Comparison of ENCODE assay signal across 29 cellular contexts in genomic region chr1:47867447-47868347, GRCh38.
"Had no signal": no experiment of that assay in that cellular context is flagged by ENCODE, and none has a peak within 500 bp of the region (broad histone marks: within the 10 kb centered on the region; RNA-seq: fewer than 3 reads in every experiment).

No MANE protein-coding gene starts in this region.

- DNase-seq: dermis blood vessel endothelial cell; effector memory CD4-positive, alpha-beta T cell; foreskin melanocyte; glutamatergic neuron; heart right ventricle; hypothalamus; kidney; mucosa of descending colon; naive B cell; stimulated activated CD4-positive, alpha-beta T cell treated with anti-CD3 and anti-CD28 coated beads, Interleukin-12 subunit alpha, Interleukin-12 subunit beta, amount 100 ng/mL, for 4 hours; stimulated activated CD4-positive, alpha-beta T cell treated with anti-CD3 and anti-CD28 coated beads, Interleukin-1b, Interleukin-23, amount 100 ng/mL, for 48 hours; stimulated activated CD4-positive, alpha-beta T cell treated with anti-CD3 and anti-CD28 coated beads, Interleukin-4, amount 100 ng/mL, for 1 hour; stimulated activated CD8-positive, alpha-beta memory T cell treated with anti-CD3 and anti-CD28 coated beads, Interleukin-4, amount 100 ng/mL, for 48 hours; stimulated activated naive CD4-positive, alpha-beta T cell; stomach; thyroid gland; upper lobe of left lung had no signal

- H3K9ac ChIP-seq: neural progenitor cell, parathyroid adenoma had no signal

- H3K4me1 Mint-ChIP-seq: memory B cell, naive B cell had no signal

- H3K9me3 Mint-ChIP-seq: memory B cell; natural killer cell treated with Interleukin-12 subunit alpha and Interleukin-12 subunit beta and Interleukin-15 and Interleukin-18, amount 100 ng/mL, for 72 hours had no signal

- H2AFZ ChIP-seq: neural progenitor cell, parathyroid adenoma had no signal

- H3K4me1 ChIP-seq: neural progenitor cell, parathyroid adenoma, prostate gland had no signal

- H3K4me3 ChIP-seq: coronary artery, esophagus muscularis mucosa, heart right ventricle, lung, mucosa of descending colon, neural progenitor cell, prostate gland, right atrium auricular region, smooth muscle cell, stomach, thyroid gland, upper lobe of left lung had no signal

- H3K36me3 ChIP-seq: esophagus muscularis mucosa, heart right ventricle, neural progenitor cell, prostate gland, right atrium auricular region, stomach, thyroid gland, upper lobe of left lung had no signal

- H3K4me3 Mint-ChIP-seq: memory B cell; naive B cell; natural killer cell treated with Interleukin-12 subunit alpha and Interleukin-12 subunit beta and Interleukin-15 and Interleukin-18, amount 100 ng/mL, for 72 hours; neural progenitor cell had no signal

- ATAC-seq: heart right ventricle; natural killer cell treated with Interleukin-12 subunit alpha and Interleukin-12 subunit beta and Interleukin-15 and Interleukin-18, amount 100 ng/mL, for 72 hours had no signal

- H3K4me2 ChIP-seq: neural progenitor cell, smooth muscle cell had no signal

- H3K36me3 Mint-ChIP-seq: memory B cell; naive B cell; natural killer cell treated with Interleukin-12 subunit alpha and Interleukin-12 subunit beta and Interleukin-15 and Interleukin-18, amount 100 ng/mL, for 72 hours had no signal

- FAIRE-seq: endothelial cell of umbilical vein, kidney, urothelium cell line had no signal

- H3K79me2 ChIP-seq: parathyroid adenoma had no signal

- H3K27ac Mint-ChIP-seq: memory B cell; natural killer cell treated with Interleukin-12 subunit alpha and Interleukin-12 subunit beta and Interleukin-15 and Interleukin-18, amount 100 ng/mL, for 72 hours; neural progenitor cell had no signal

- H3K27me3 ChIP-seq: esophagus muscularis mucosa, neural progenitor cell, right atrium auricular region, stomach, thyroid gland, upper lobe of left lung had no signal

- H3K9me3 ChIP-seq: esophagus muscularis mucosa, mucosa of descending colon, prostate gland, right atrium auricular region, stomach, thyroid gland, upper lobe of left lung had no signal

- H3K27ac ChIP-seq: heart right ventricle, neural progenitor cell, parathyroid adenoma, prostate gland, right atrium auricular region, thyroid gland, upper lobe of left lung had no signal
